ENCODE assay signal across 8 cellular contexts in genomic region chr13:83780201-83780600, GRCh38.
DNase-seq lines count a peak whose midpoint lies in the region; ATAC-seq and TF ChIP-seq lines count a peak whose summit lies in the region.

No MANE protein-coding gene starts in this region.

- no peak overlapping the region for H3K27ac ChIP-seq in AG04450 (ENCODE audit: low read depth, low read length)
- no peak overlapping the region for H3K27ac ChIP-seq in HEK293 (ENCODE audit: extremely low read depth, low read depth, low read length)
- H3K27ac ChIP-seq in Panc1 (ENCODE audit: low read length): no peak overlapping the region
- H3K27ac ChIP-seq in neuronal stem cell (replicated peaks; ENCODE audit: low read length): no peak overlapping the region

- BruUV-seq in Panc1 (replicated peaks; lab: Mats Ljungman, UMichigan): no TSS peak

- in situ Hi-C loops in Panc1 (cut with HindIII; ENCODE audit: low pct_unique_long_range_greater_than_20kb, low sequenced_read_pairs): no loop called here

- H3K9me3 ChIP-seq in AG04450 (ENCODE audit: control insufficient read depth, insufficient read depth, low read length) (no peaks in the 10 kb centered on the region), HEK293 (ENCODE audit: control insufficient read depth, insufficient read depth, low read depth, low read length) (no peaks in the 10 kb centered on the region), Panc1 (ENCODE audit: control insufficient read depth, insufficient read depth, low read depth, low read length) (no peaks in the 10 kb centered on the region), neuronal stem cell (replicated peaks in 1 of 2; ENCODE audit: control insufficient read depth in 2 of 2, insufficient read depth in 1 of 2, low read depth in 1 of 2, low read length in 2 of 2) (no peaks in the 10 kb centered on the region)

- H3K4me3 ChIP-seq in AG04450 (ENCODE audit: low read depth, low read length) (no peak overlapping the region), HEK293 (ENCODE audit: low read depth, low read length) (no peak overlapping the region), Panc1 (ENCODE audit: low read depth in 2 of 2, low read length in 2 of 2) (no peak overlapping the region), foreskin fibroblast (ENCODE audit: low read depth in 1 of 2, low read length in 2 of 2) (no peak overlapping the region), neuronal stem cell (ENCODE audit: low read length in 2 of 2) (no peak overlapping the region)

- no peak overlapping the region for H2BK12ac ChIP-seq in neuronal stem cell (ENCODE audit: low read length)

- POLR2A ChIA-PET in AG04450 (lab: Yijun Ruan, JAX): no interaction called here
- POLR2A ChIA-PET in HEK293 (lab: Yijun Ruan, JAX): no interaction called here
- POLR2A ChIA-PET in Panc1 (lab: Charles Lee): no interaction called here

- no CpG with 5 or more reads among the region's 6 CpGs for WGBS in neuronal stem cell (ENCODE audit: extremely low coverage in 2 of 2, insufficient read length in 2 of 2, insufficient replicate concordance in 1 of 2), 2 donors

- H3K36me3 ChIP-seq in HEK293 (ENCODE audit: control insufficient read depth in 2 of 2, insufficient read depth in 1 of 2, low read length in 2 of 2) (no peaks in the 10 kb centered on the region), Panc1 (ENCODE audit: control insufficient read depth, insufficient read depth, low read length) (no peaks in the 10 kb centered on the region), neuronal stem cell (replicated peaks in 1 of 2; ENCODE audit: control insufficient read depth in 2 of 2, insufficient read depth in 2 of 2, low read length in 2 of 2) (no peaks in the 10 kb centered on the region)

- no peak overlapping the region for H3K4me2 ChIP-seq in neuronal stem cell (ENCODE audit: insufficient read depth, low read length, poor library complexity, severe bottlenecking)

- CTCF ChIA-PET in AG04450 (lab: Charles Lee) (interaction anchor here (1.3 kb wide), 1 partner anchor 31 kb away, joined by 3 read pairs; no protein-coding TSS in a partner anchor), HEK293 (lab: Yijun Ruan, JAX) (interaction anchor here (0.6 kb wide), 1 partner anchor 40 kb away, joined by 3 read pairs; no protein-coding TSS in a partner anchor), Panc1 (lab: Charles Lee) (interaction anchor here (0.6 kb wide), 1 partner anchor 804 kb away, joined by 4 read pairs; no protein-coding TSS in a partner anchor)

- DNase-seq in AG04450 (ENCODE audit: low read depth, low spot score) (no peak), Panc1 (ENCODE audit: low read depth, low spot score) (peak; percentile 7), foreskin fibroblast (peak; percentile 12 to 46), COR-L47 (lab: John Stamatoyannopoulos, UW) (no peak), neuronal stem cell (ENCODE audit: low spot score) (no peak), NCI-H2196 treated with DMSO at 0.1 percent for 48 hours (lab: John Stamatoyannopoulos, UW; ENCODE audit: unreplicated experiment) (no peak)

- peak; percentile 55 for TF ChIP-seq CTCF in AG04450 (IDR thresholded peaks at IDR 0.05; ENCODE audit: low read depth, low read length)
- no peak for TF ChIP-seq CTCF in HEK293 (tag by site-specific recombination; IDR thresholded peaks at IDR 0.05)
- TF ChIP-seq CTCF in Panc1 (IDR thresholded peaks at IDR 0.05): peak; percentile 50
- peak; percentile 46 for TF ChIP-seq CTCF in foreskin fibroblast (IDR thresholded peaks at IDR 0.05; ENCODE audit: low read depth, low read length)

- no peak overlapping the region for H3K9ac ChIP-seq in neuronal stem cell (ENCODE audit: low read depth, low read length, poor library complexity)

- H3K14ac ChIP-seq in neuronal stem cell (ENCODE audit: low read length): no peak overlapping the region

- no peak overlapping the region for H3K18ac ChIP-seq in neuronal stem cell (ENCODE audit: low read length)

- H3K4me1 ChIP-seq in HEK293 (ENCODE audit: control insufficient read depth, insufficient read depth, low read length) (no peaks in the 10 kb centered on the region), Panc1 (ENCODE audit: control insufficient read depth, insufficient read depth, low read length) (no peaks in the 10 kb centered on the region), neuronal stem cell (ENCODE audit: control insufficient read depth in 2 of 2, insufficient read depth in 1 of 2, low read depth in 1 of 2, low read length in 2 of 2) (no peaks in the 10 kb centered on the region)

- H4K8ac ChIP-seq in neuronal stem cell (ENCODE audit: low read depth, low read length): no peak overlapping the region

- H3K23ac ChIP-seq in neuronal stem cell (ENCODE audit: low read depth, low read length, poor library complexity): no peak overlapping the region

- H2AFZ ChIP-seq in neuronal stem cell (ENCODE audit: low read length): no peak overlapping the region

- H4K91ac ChIP-seq in neuronal stem cell (ENCODE audit: low read depth, low read length, poor library complexity): no peak overlapping the region

- H3K27me3 ChIP-seq in AG04450 (ENCODE audit: control insufficient read depth, insufficient read depth, low read length): no peaks in the 10 kb centered on the region
- no peaks in the 10 kb centered on the region for H3K27me3 ChIP-seq in Panc1 (ENCODE audit: control insufficient read depth, insufficient read depth, low read length)
- H3K27me3 ChIP-seq in neuronal stem cell (ENCODE audit: control insufficient read depth in 3 of 3, insufficient read depth in 3 of 3, low read depth in 1 of 3, low read length in 3 of 3): no peaks in the 10 kb centered on the region

- H2BK5ac ChIP-seq in neuronal stem cell (ENCODE audit: low read length): no peak overlapping the region

- no peaks in the 10 kb centered on the region for H3K79me1 ChIP-seq in neuronal stem cell (ENCODE audit: low read depth, low read length)

- H2AK5ac ChIP-seq in neuronal stem cell (ENCODE audit: low read depth, low read length): no peak overlapping the region

- intact Hi-C loops in Panc1 (cut with micrococcal nuclease; ENCODE audit: unreplicated experiment): no loop called here

- no peak overlapping the region for H2BK120ac ChIP-seq in neuronal stem cell (ENCODE audit: low read depth, low read length)

- ATAC-seq in Panc1 (no peak), HG02840 (IDR thresholded peaks at IDR 0.05; ENCODE audit: low FRiP score, unreplicated experiment) (no peak)

- no peak overlapping the region for H3K4ac ChIP-seq in neuronal stem cell (ENCODE audit: low read length)

- H2BK15ac ChIP-seq in neuronal stem cell (ENCODE audit: low read length): no peak overlapping the region

TF ChIP-seq in HEK293, 187 proteins besides CTCF, POLR2A, EP300 and RAD21:
- no peak for TF ChIP-seq ZNF24 (tag by site-specific recombination; IDR thresholded peaks at IDR 0.05)
- no peak for TF ChIP-seq ZNF174 (tag by site-specific recombination; IDR thresholded peaks at IDR 0.05)
- no peak for TF ChIP-seq ZNF830 (tag by site-specific recombination; IDR thresholded peaks at IDR 0.05; ENCODE audit: low read depth)
- TF ChIP-seq TRIM28 (IDR thresholded peaks at IDR 0.05; ENCODE audit: borderline replicate concordance, low read length): peak; percentile 96

Comparison
In these comparisons a context has a peak if more than half of its experiments do, and no peak if none do; other contexts are left out.
1. DNase-seq: peak in Panc1 (single experiment) and foreskin fibroblast (2 of 2); none in AG04450 (single experiment), COR-L47 (single experiment), neuronal stem cell (single experiment) and NCI-H2196 treated with DMSO at 0.1 percent for 48 hours (single experiment).